In genomic region chr9:113740508-113741307, GRCh38 we compare ENCODE assay signal across 8 cellular contexts.
DNase-seq lines count a peak whose midpoint lies in the region; FAIRE-seq and TF ChIP-seq lines count a peak whose summit lies in the region.
"Not testable (repeated sequence)": the region's sequence is repeated elsewhere in the genome, so short reads cannot be mapped to it uniquely, and the experiment has no call there.

No MANE protein-coding gene starts in this region.

- H3K36me3 Mint-ChIP-seq in activated CD4-positive, alpha-beta memory T cell treated with anti-CD3 and anti-CD28 coated beads for 36 hours: not testable (repeated sequence)

- H3K79me2 ChIP-seq in H1 (ENCODE audit: control insufficient read depth in 1 of 2, insufficient read depth in 2 of 2, low read length in 2 of 2): not testable (repeated sequence)

- H4K8ac ChIP-seq in H1 (ENCODE audit: extremely low read depth, insufficient read depth, low read length): not testable (repeated sequence)

- not testable (repeated sequence) for H3K4me1 Mint-ChIP-seq in activated CD4-positive, alpha-beta memory T cell treated with anti-CD3 and anti-CD28 coated beads for 36 hours (ENCODE audit: low read depth)

- FAIRE-seq in H1 (lab: Jason Lieb, UNC): not testable (repeated sequence)

- not testable (repeated sequence) for H3K9ac ChIP-seq in H1 (replicated peaks in 1 of 4; ENCODE audit: extremely low read depth in 1 of 4, low read depth in 3 of 4, low read length in 3 of 4)

- not testable (repeated sequence) for H2BK5ac ChIP-seq in H1 (ENCODE audit: low read depth, low read length)

- not testable (repeated sequence) for TF ChIP-seq EP300 in H1 (IDR thresholded peaks at IDR 0.05; ENCODE audit: borderline replicate concordance in 1 of 2, low read depth in 2 of 2, low read length in 2 of 2)

- DNase-seq in A673 (ENCODE audit: low spot score): peak; percentile 75
- DNase-seq in ELF-1 (ENCODE audit: low read depth, low spot score): peak; percentile 28
- DNase-seq in HT-29 (ENCODE audit: low spot score): peak; percentile 21
- DNase-seq in NCI-H82 (lab: John Stamatoyannopoulos, UW): peak; percentile 39
- peak; percentile 40 for DNase-seq in activated CD4-positive, alpha-beta memory T cell treated with anti-CD3 and anti-CD28 coated beads for 36 hours
- DNase-seq in H1 (ENCODE audit: low read depth in 1 of 2, low spot score in 2 of 2): peak in 1 of 2 experiments; percentile 39
- DNase-seq in hepatic stellate cell (ENCODE audit: low spot score): peak; percentile 60
- peak; percentile 45 for DNase-seq in retina

- H3K9me3 ChIP-seq in A673 (ENCODE audit: low read depth, low read length, poor library complexity, severe bottlenecking); H1 (ENCODE audit: insufficient read depth in 2 of 2, low read depth in 1 of 2, low read length in 1 of 2): not testable (repeated sequence)

- H3K23ac ChIP-seq in H1 (ENCODE audit: insufficient read length): not testable (repeated sequence)

- not testable (repeated sequence) for H2AFZ ChIP-seq in H1 (ENCODE audit: low read length)

- not testable (repeated sequence) for H2BK120ac ChIP-seq in H1 (replicated peaks; ENCODE audit: low read depth, low read length)

- intact Hi-C loops in A673 (cut with micrococcal nuclease; ENCODE audit: unreplicated experiment); activated CD4-positive, alpha-beta memory T cell treated with anti-CD3 and anti-CD28 coated beads for 36 hours (cut with micrococcal nuclease): not testable (repeated sequence)

- not testable (repeated sequence) for H3K23me2 ChIP-seq in H1 (ENCODE audit: low read depth, low read length)

- not testable (repeated sequence) for H3K4ac ChIP-seq in H1 (replicated peaks; ENCODE audit: insufficient read length, low read depth, low read length)

- H4K91ac ChIP-seq in H1 (replicated peaks; ENCODE audit: insufficient read length, low read length): not testable (repeated sequence)

- not testable (repeated sequence) for H3K4me2 ChIP-seq in H1 (ENCODE audit: insufficient read depth in 1 of 2, low read depth in 2 of 2, low read length in 2 of 2)

- not testable (repeated sequence) for H3K4me3 Mint-ChIP-seq in activated CD4-positive, alpha-beta memory T cell treated with anti-CD3 and anti-CD28 coated beads for 36 hours

- H3K27me3 Mint-ChIP-seq in activated CD4-positive, alpha-beta memory T cell treated with anti-CD3 and anti-CD28 coated beads for 36 hours: not testable (repeated sequence)

- not testable (repeated sequence) for H2BK12ac ChIP-seq in H1 (ENCODE audit: low read depth, low read length)

- H3K27ac ChIP-seq in A673 (ENCODE audit: low read depth, low read length, poor library complexity, severe bottlenecking); H1 (ENCODE audit: low read depth, low read length): not testable (repeated sequence)

- H3K14ac ChIP-seq in H1 (ENCODE audit: insufficient read length): not testable (repeated sequence)

- not testable (repeated sequence) for H3K4me3 ChIP-seq in A673 (ENCODE audit: low read depth, low read length, poor library complexity, severe bottlenecking); H1 (ENCODE audit: extremely low read depth in 1 of 4, insufficient read depth in 2 of 4, low read depth in 3 of 4, low read length in 4 of 4)

- H3K18ac ChIP-seq in H1 (ENCODE audit: extremely low read depth, low read length): not testable (repeated sequence)

- CTCF ChIA-PET in A673 (lab: Charles Lee); activated CD4-positive, alpha-beta memory T cell treated with anti-CD3 and anti-CD28 coated beads for 36 hours (lab: Charles Lee): not testable (repeated sequence)
- CTCF ChIA-PET in H1 (lab: Charles Lee; ENCODE audit: partially characterized antibody): interaction anchor here (0.7 to 1.5 kb wide), 8 partner anchors 8 to 334 kb away, joined by 3 to 6 read pairs (median 4); no protein-coding TSS in a partner anchor

- POLR2A ChIA-PET in A673 (lab: Charles Lee; ENCODE audit: low non-redundant PET) (interaction anchor here (0.8 kb wide), 1 partner anchor 60 kb away, joined by 3 read pairs; no protein-coding TSS in a partner anchor), H1 (lab: Charles Lee; ENCODE audit: partially characterized antibody) (interaction anchor here (0.7 to 1.1 kb wide), 3 partner anchors 52 to 295 kb away, joined by 3 to 4 read pairs (median 3); no protein-coding TSS in a partner anchor)
- POLR2A ChIA-PET in activated CD4-positive, alpha-beta memory T cell treated with anti-CD3 and anti-CD28 coated beads for 36 hours (lab: Charles Lee): not testable (repeated sequence)

- H4K20me1 ChIP-seq in H1 (replicated peaks in 1 of 2; ENCODE audit: control insufficient read depth in 1 of 2, insufficient read depth in 2 of 2, low read length in 2 of 2): not testable (repeated sequence)

- H2BK20ac ChIP-seq in H1 (ENCODE audit: low read length): not testable (repeated sequence)

- TF ChIP-seq RAD21 in H1 (IDR thresholded peaks at IDR 0.05 in 1 of 2, conservative IDR thresholded peaks at IDR 0.05 in 1 of 2; ENCODE audit: low read depth in 2 of 2, low read length in 2 of 2): not testable (repeated sequence)

- H3K79me1 ChIP-seq in H1 (ENCODE audit: low read depth, low read length): not testable (repeated sequence)

- H3K56ac ChIP-seq in H1 (replicated peaks; ENCODE audit: insufficient read length, low read depth, low read length): not testable (repeated sequence)

- not testable (repeated sequence) for H2BK15ac ChIP-seq in H1 (ENCODE audit: low read length)

- not testable (repeated sequence) for H3K4me1 ChIP-seq in A673 (ENCODE audit: insufficient read depth, low read length, poor library complexity, severe bottlenecking)
- peaks cover 0 to 14% (median 4%) of the 10 kb centered on the region in 4 experiments; a peak in 5 of 7 replicates for H3K4me1 ChIP-seq in H1 (replicated peaks in 1 of 4; ENCODE audit: control insufficient read depth in 3 of 4, insufficient read depth in 4 of 4, low read length in 3 of 4)

- H3K36me3 ChIP-seq in A673 (ENCODE audit: insufficient read depth, low read length, poor library complexity, severe bottlenecking); H1 (ENCODE audit: control insufficient read depth in 2 of 4, insufficient read depth in 4 of 4, low read length in 3 of 4): not testable (repeated sequence)

- H3K27me3 ChIP-seq in A673 (replicated peaks; ENCODE audit: insufficient read depth, low read depth, low read length, poor library complexity); H1 (replicated peaks in 1 of 4; ENCODE audit: control insufficient read depth in 3 of 4, extremely low read depth in 1 of 4, insufficient read depth in 3 of 4, low read length in 3 of 4): not testable (repeated sequence)

- WGBS in H1 (ENCODE audit: extremely low coverage in 1 of 2, insufficient coverage in 1 of 2, insufficient read length in 1 of 2, insufficient replicate concordance in 2 of 2, low coverage in 1 of 2, low lambda C conversion rate in 2 of 2, missing lambda C conversion rate in 1 of 2), 2 experiments: 64% methylated on average over 6 of the region's 6 CpGs; no CpG with 5 or more reads in 1 of the 2 experiments

- not testable (repeated sequence) for H4K5ac ChIP-seq in H1 (ENCODE audit: insufficient read length, low read depth, low read length)

- not testable (repeated sequence) for TF ChIP-seq CTCF in A673 (conservative IDR thresholded peaks at IDR 0.05; ENCODE audit: low read depth, low read length); H1 (IDR thresholded peaks at IDR 0.05; ENCODE audit: control extremely low read depth in 1 of 3, insufficient read depth in 1 of 3, low read depth in 1 of 3, low read length in 3 of 3)

- not testable (repeated sequence) for BruUV-seq in A673 (replicated peaks; lab: Mats Ljungman, UMichigan)

- TF ChIP-seq POLR2A in H1 (IDR thresholded peaks at IDR 0.05; ENCODE audit: control extremely low read depth in 1 of 2, low read depth in 2 of 2, low read length in 2 of 2): not testable (repeated sequence)

- H3K9me3 Mint-ChIP-seq in activated CD4-positive, alpha-beta memory T cell treated with anti-CD3 and anti-CD28 coated beads for 36 hours: not testable (repeated sequence)

- not testable (repeated sequence) for H2AK5ac ChIP-seq in H1 (ENCODE audit: low read depth, low read length)

- H3K27ac Mint-ChIP-seq in activated CD4-positive, alpha-beta memory T cell treated with anti-CD3 and anti-CD28 coated beads for 36 hours: not testable (repeated sequence)

TF ChIP-seq in H1, 55 proteins besides CTCF, POLR2A, EP300 and RAD21:
- TF ChIP-seq HDAC2 (IDR thresholded peaks at IDR 0.05; ENCODE audit: borderline replicate concordance in 1 of 2, low read depth in 2 of 2, low read length in 2 of 2) (0 out of 4 replicates have a peak, but pooled peaks of 1 of the 2 experiments have one; percentile 43), KDM1A (IDR thresholded peaks at IDR 0.05; ENCODE audit: borderline replicate concordance, low read length) (peak; percentile 68; the same call in 1 of the 2 replicates)
